Comparison of ENCODE assay signal across 9 cellular contexts in genomic region chr5:139655727-139656271, GRCh38. TPM values are rescaled to one million over a fixed set of nuclear protein-coding genes. Genes with fewer than 3 reads are reported as not detected.
A peak's percentile ranks its signal among the peaks of the same experiment; 100 is the strongest.
DNase-seq lines count a peak whose midpoint lies in the region; ATAC-seq, FAIRE-seq and TF ChIP-seq lines count a peak whose summit lies in the region.
"Had no signal": no experiment of that assay in that cellular context is flagged by ENCODE, and none has a peak within 500 bp of the region (broad histone marks: within the 10 kb centered on the region; RNA-seq: fewer than 3 reads in every experiment).

No MANE protein-coding gene starts in this region.

- no peak for FAIRE-seq in HepG2 (lab: Jason Lieb, UNC)

- peak overlapping the region; percentile 78; the same call in 1 of the 2 replicates for H3K27ac Mint-ChIP-seq in GM23338
- H3K27ac Mint-ChIP-seq in stimulated activated effector memory CD8-positive, alpha-beta T cell treated with anti-CD3 and anti-CD28 coated beads, Interleukin-12 subunit alpha, Interleukin-12 subunit beta, amount 100 ng/mL, for 72 hours, result peak overlapping the region; percentile 79
- H3K27ac Mint-ChIP-seq: dendritic cell treated with granulocyte-macrophage colony-stimulating factor and Interleukin-4, amounts not matched to agents 40 ng/mL and 50 ng/mL, for 4 days had no signal

- H3K27me3 ChIP-seq in GM23338 (ENCODE audit: insufficient read depth) (0 out of 2 replicates have a peak, but pooled peaks cover 3% of the 10 kb centered on the region), mammary epithelial cell (ENCODE audit: insufficient read depth, low read length) (no peaks in the 10 kb centered on the region), HepG2 (ENCODE audit: control insufficient read depth in 1 of 2, insufficient read depth in 2 of 2, low read length in 2 of 2) (no peaks in the 10 kb centered on the region; a peak in 1 of 5 replicates)

- dilution Hi-C loops in mammary epithelial cell (cut with HindIII; ENCODE audit: low sequenced_read_pairs), result no loop called here

- peaks cover 17% of the 10 kb centered on the region for H3F3A ChIP-seq in GM23338 (replicated peaks; ENCODE audit: low read depth)

- intact Hi-C loops in mammary epithelial cell (cut with micrococcal nuclease), result no loop called here
- intact Hi-C loops in HepG2 (cut with micrococcal nuclease; ENCODE audit: unreplicated experiment), result loop anchor here (1.0 kb wide), 1 partner anchor 15 kb away; no protein-coding TSS in a partner anchor

- TF ChIP-seq EP300 in HepG2 (IDR thresholded peaks at IDR 0.05; ENCODE audit: low read depth in 2 of 2, low read length in 2 of 2) (0 out of 4 replicates have a peak, but pooled peaks of 1 of the 2 experiments have one; percentile 6), HepG2 (CRISPR knock-in tag; IDR thresholded peaks at IDR 0.05; ENCODE audit: borderline replicate concordance) (no peak)

- BruUV-seq in mammary epithelial cell (replicated peaks; lab: Mats Ljungman, UMichigan), result no TSS peak
- no TSS peak for BruUV-seq in HepG2 (replicated peaks; lab: Mats Ljungman, UMichigan)

- H3K9me2 ChIP-seq in GM23338 (ENCODE audit: insufficient read depth), result no peaks in the 10 kb centered on the region

- H3K4me2 ChIP-seq in GM23338 (peak overlapping the region; percentile 74), mammary epithelial cell (ENCODE audit: insufficient read depth, low read depth, low read length) (peak overlapping the region; percentile 34), HepG2 (ENCODE audit: low read depth, low read length) (peak overlapping the region; percentile 80)

- peaks cover 29% of the 10 kb centered on the region for H3K27me3 Mint-ChIP-seq in GM23338 (ENCODE audit: insufficient read depth, low read depth, poor library complexity)

- no peak for TF ChIP-seq CTCF in GM23338 (conservative IDR thresholded peaks at IDR 0.05; ENCODE audit: low read depth in 2 of 2)
- no peak for TF ChIP-seq CTCF in mammary epithelial cell (conservative IDR thresholded peaks at IDR 0.05 in 1 of 2, IDR thresholded peaks at IDR 0.05 in 1 of 2; ENCODE audit: extremely low read depth in 1 of 2, insufficient read depth in 1 of 2, low read depth in 1 of 2, low read length in 2 of 2)
- TF ChIP-seq CTCF in HepG2 (CRISPR knock-in tag; IDR thresholded peaks at IDR 0.05), result no peak; the same call in 1 of the 2 replicates
- no peak for TF ChIP-seq CTCF in GM20000 (IDR thresholded peaks at IDR 0.05; ENCODE audit: extremely low read depth, missing control alignments)

- H3K4me3 ChIP-seq in GM23338 (no peak overlapping the region), mammary epithelial cell (replicated peaks in 1 of 3; ENCODE audit: insufficient read depth in 1 of 3, low read depth in 2 of 3, low read length in 3 of 3) (no peak overlapping the region), HepG2 (replicated peaks in 1 of 3; ENCODE audit: insufficient read depth in 1 of 3, low read depth in 2 of 3, low read length in 3 of 3) (peak overlapping the region; percentile 21 to 60 (median 36); a peak in 5 of 6 replicates)

- H3K79me2 ChIP-seq in GM23338 (replicated peaks; ENCODE audit: insufficient read depth) (peaks cover 98% of the 10 kb centered on the region), mammary epithelial cell (ENCODE audit: insufficient read depth, low read length) (peaks cover 66% of the 10 kb centered on the region), HepG2 (ENCODE audit: insufficient read depth, low read length) (peaks cover 95% of the 10 kb centered on the region)

- H4K20me1 ChIP-seq in GM23338 (replicated peaks; ENCODE audit: insufficient read depth) (peaks cover 82% of the 10 kb centered on the region), mammary epithelial cell (ENCODE audit: insufficient read depth, low read length) (no peaks in the 10 kb centered on the region), HepG2 (ENCODE audit: insufficient read depth, low read length) (peaks cover 80% of the 10 kb centered on the region)

- peak; percentile 39; the same call in 1 of the 2 replicates for TF ChIP-seq RAD21 in HepG2 (CRISPR knock-in tag; IDR thresholded peaks at IDR 0.05)

- H3K4me1 Mint-ChIP-seq in GM23338, result peaks cover 82% of the 10 kb centered on the region
- peaks cover 76% of the 10 kb centered on the region for H3K4me1 Mint-ChIP-seq in stimulated activated effector memory CD8-positive, alpha-beta T cell treated with anti-CD3 and anti-CD28 coated beads, Interleukin-12 subunit alpha, Interleukin-12 subunit beta, amount 100 ng/mL, for 72 hours

- no peak for TF ChIP-seq POLR2A in HepG2 (IDR thresholded peaks at IDR 0.05; ENCODE audit: insufficient read depth in 1 of 2, low read depth in 2 of 2, low read length in 2 of 2)

- ATAC-seq in GM23338 (peak; percentile 15), HepG2 (peak; percentile 79), HG02973 (IDR thresholded peaks at IDR 0.05; ENCODE audit: unreplicated experiment) (no peak), HG03135 (IDR thresholded peaks at IDR 0.05; ENCODE audit: unreplicated experiment) (no peak)
- no peak for ATAC-seq in stimulated activated effector memory CD8-positive, alpha-beta T cell treated with anti-CD3 and anti-CD28 coated beads, Interleukin-12 subunit alpha, Interleukin-12 subunit beta, amount 100 ng/mL, for 72 hours

- no peaks in the 10 kb centered on the region for H3K9me3 Mint-ChIP-seq in GM23338
- H3K9me3 Mint-ChIP-seq in stimulated activated effector memory CD8-positive, alpha-beta T cell treated with anti-CD3 and anti-CD28 coated beads, Interleukin-12 subunit alpha, Interleukin-12 subunit beta, amount 100 ng/mL, for 72 hours, result no peaks in the 10 kb centered on the region
- H3K9me3 Mint-ChIP-seq: dendritic cell treated with granulocyte-macrophage colony-stimulating factor and Interleukin-4, amounts not matched to agents 40 ng/mL and 50 ng/mL, for 4 days had no signal

- H3K4me1 ChIP-seq in GM23338 (ENCODE audit: insufficient read depth) (peaks cover 86% of the 10 kb centered on the region), mammary epithelial cell (ENCODE audit: insufficient read depth, low read length) (peaks cover 81% of the 10 kb centered on the region), HepG2 (ENCODE audit: insufficient read depth, low read length) (peaks cover 86% of the 10 kb centered on the region)

- DNase-seq in GM23338 (ENCODE audit: low spot score), result peak; percentile 67
- no peak for DNase-seq in mammary epithelial cell
- peak; percentile 76 for DNase-seq in HepG2 (ENCODE audit: low spot score)
- no peak for DNase-seq in stimulated activated effector memory CD8-positive, alpha-beta T cell treated with anti-CD3 and anti-CD28 coated beads, Interleukin-12 subunit alpha, Interleukin-12 subunit beta, amount 100 ng/mL, for 72 hours (ENCODE audit: low spot score in 2 of 2)
- DNase-seq in stimulated activated CD4-positive, alpha-beta T cell treated with anti-CD3 and anti-CD28 coated beads, Interleukin-4, amount 100 ng/mL, for 24 hours, result no peak
- DNase-seq in GM20000 (ENCODE audit: low spot score), result no peak

- H3K27ac ChIP-seq in GM23338 (ENCODE audit: low read depth) (no peak overlapping the region), mammary epithelial cell (ENCODE audit: insufficient read depth, low read depth, low read length) (no peak overlapping the region), HepG2 (ENCODE audit: extremely low read length, insufficient read depth, low read length) (peak overlapping the region; percentile 70)

- in situ Hi-C loops in mammary epithelial cell (cut with MboI; ENCODE audit: low sequenced_read_pairs in 2 of 2), result no loop called here
- in situ Hi-C loops in HepG2 (cut with HindIII; ENCODE audit: extremely low pct_ligation_motif_present, low pct_unique_long_range_greater_than_20kb), result no loop called here

- POLR2A ChIA-PET in HepG2 (lab: Yijun Ruan, JAX), result interaction anchor here (0.9 to 3.1 kb wide), 15 partner anchors 9 to 90 kb away, joined by 3 to 22 read pairs (median 6); no protein-coding TSS in a partner anchor

- CTCF ChIA-PET in mammary epithelial cell (lab: Charles Lee; ENCODE audit: low non-redundant PET), result no interaction called here
- CTCF ChIA-PET in HepG2 (lab: Yijun Ruan, JAX; ENCODE audit: low intra/inter-chr PET ratio, low total read pairs), result no interaction called here

- H3K9ac ChIP-seq in mammary epithelial cell (ENCODE audit: insufficient read depth, low read length) (no peak overlapping the region), HepG2 (ENCODE audit: insufficient read depth, low read depth, low read length) (peak overlapping the region; percentile 37)

- peak overlapping the region; percentile 40; the same call in 1 of the 3 replicates for H3K4me3 Mint-ChIP-seq in GM23338
- H3K4me3 Mint-ChIP-seq in stimulated activated effector memory CD8-positive, alpha-beta T cell treated with anti-CD3 and anti-CD28 coated beads, Interleukin-12 subunit alpha, Interleukin-12 subunit beta, amount 100 ng/mL, for 72 hours, result no peak overlapping the region
- H3K4me3 Mint-ChIP-seq: dendritic cell treated with granulocyte-macrophage colony-stimulating factor and Interleukin-4, amounts not matched to agents 40 ng/mL and 50 ng/mL, for 4 days had no signal

- H3K36me3 ChIP-seq in GM23338 (ENCODE audit: insufficient read depth) (no peaks in the 10 kb centered on the region), mammary epithelial cell (ENCODE audit: insufficient read depth, low read length) (no peaks in the 10 kb centered on the region), HepG2 (replicated peaks in 1 of 2; ENCODE audit: control insufficient read depth in 1 of 2, insufficient read depth in 2 of 2, low read length in 2 of 2) (peaks cover 0 to 4% of the 10 kb centered on the region in 2 experiments; a peak in 3 of 5 replicates)

- H3K36me3 Mint-ChIP-seq in GM23338 (ENCODE audit: low read depth), result no peaks in the 10 kb centered on the region
- peaks cover 8% of the 10 kb centered on the region for H3K36me3 Mint-ChIP-seq in stimulated activated effector memory CD8-positive, alpha-beta T cell treated with anti-CD3 and anti-CD28 coated beads, Interleukin-12 subunit alpha, Interleukin-12 subunit beta, amount 100 ng/mL, for 72 hours

- no peaks in the 10 kb centered on the region for H3K9me3 ChIP-seq in mammary epithelial cell (replicated peaks; ENCODE audit: insufficient read depth, low read length)
- no peaks in the 10 kb centered on the region for H3K9me3 ChIP-seq in HepG2 (ENCODE audit: low read length)

- WGBS in mammary epithelial cell (ENCODE audit: low coverage, missing lambda C conversion rate), result 8% methylated on average over 8 of the region's 18 CpGs
- 2% methylated on average over 10 of the region's 18 CpGs for WGBS in HepG2 (ENCODE audit: low lambda C conversion rate)

- H2AFZ ChIP-seq in GM23338 (no peak overlapping the region), mammary epithelial cell (ENCODE audit: low read depth, low read length) (peak overlapping the region; percentile 50), HepG2 (ENCODE audit: low read length) (no peak overlapping the region)

RNA-seq across cellular contexts. Expression of gene CXXC5, which starts 7.7 kb away (rescaled TPM):
- 97.9 and 111 TPM in 2 replicates for total RNA-seq in GM23338 (2014; rRNA removed; shearing (Covaris generic))
- polyA plus RNA-seq in GM23338 (2016; fragmentation: Nextera tagmentation; extraction: Ambion mirVana) (63.3 and 65.0 TPM in 2 replicates), mammary epithelial cell (16.6 TPM), HepG2 (2011; rRNA removed) (27.9 and 32.3 TPM in 2 replicates)
- total RNA-seq in mammary epithelial cell (10 to 100 TPM; 13.8 to 47.3 TPM), HepG2 (2016; rRNA removed; fragmentation: Illumina TruSeq; extraction: Trizol) (30.7 and 33.0 TPM in 2 replicates)
- 5.8 TPM for polyA minus RNA-seq in mammary epithelial cell
- total RNA-seq in HepG2 (2016; cell fraction: cytosol; rRNA removed; fragmentation: Illumina TruSeq; extraction: Trizol; ENCODE audit: low read depth), result 7.4 and 8.6 TPM in 2 replicates
- 30.5 and 33.5 TPM in 2 replicates for total RNA-seq in HepG2 (2016; cell fraction: insoluble cytoplasmic fraction; rRNA removed; fragmentation: Illumina TruSeq; extraction: Trizol)
- total RNA-seq in HepG2 (2016; cell fraction: membrane; rRNA removed; fragmentation: Illumina TruSeq; extraction: Trizol), result 32.7 and 37.9 TPM in 2 replicates
- 17.6 and 21.1 TPM in 2 replicates for total RNA-seq in HepG2 (2016; cell fraction: nucleus; rRNA removed; fragmentation: Illumina TruSeq; extraction: Trizol)
- polyA plus RNA-seq in HepG2 (2011; cell fraction: cytosol; rRNA removed), result 20.7 and 35.7 TPM in 2 replicates
- 20.0 and 30.1 TPM in 2 replicates for polyA plus RNA-seq in HepG2 (2011; cell fraction: nucleus; rRNA removed)
- polyA plus RNA-seq in HepG2 (2012), result 21.9 and 26.2 TPM in 2 replicates
- 7.7 and 8.6 TPM in 2 replicates for polyA plus RNA-seq in HepG2 (2016; cell fraction: cytosol; fragmentation: Illumina TruSeq; extraction: Trizol; ENCODE audit: low read depth)
- polyA plus RNA-seq in HepG2 (2016; cell fraction: insoluble cytoplasmic fraction; fragmentation: Illumina TruSeq; extraction: Trizol; ENCODE audit: low read depth), result 46.9 and 51.9 TPM in 2 replicates
- polyA plus RNA-seq in HepG2 (2016; cell fraction: membrane; fragmentation: Illumina TruSeq; extraction: Trizol; ENCODE audit: low read depth), result 30.1 and 31.3 TPM in 2 replicates
- 39.0 and 44.0 TPM in 2 replicates for polyA plus RNA-seq in HepG2 (2016; cell fraction: nucleus; fragmentation: Illumina TruSeq; extraction: Trizol; ENCODE audit: insufficient read depth, low read depth)
- polyA minus RNA-seq in HepG2 (2011; rRNA and poly(A)+ RNA removed; ENCODE audit: low replicate concordance), result 13.2 and 63.5 TPM in 2 replicates
- 26.9 and 37.6 TPM in 2 replicates for polyA minus RNA-seq in HepG2 (2011; cell fraction: cytosol; rRNA and poly(A)+ RNA removed)
- 18.7 and 20.6 TPM in 2 replicates for polyA minus RNA-seq in HepG2 (2011; cell fraction: nucleus; rRNA and poly(A)+ RNA removed)

Comparison
In these comparisons a context has a peak if more than half of its experiments do, and no peak if none do; other contexts are left out.
1. ATAC-seq: peak in GM23338 (single experiment) and HepG2 (single experiment); none in stimulated activated effector memory CD8-positive, alpha-beta T cell treated with anti-CD3 and anti-CD28 coated beads, Interleukin-12 subunit alpha, Interleukin-12 subunit beta, amount 100 ng/mL, for 72 hours (single experiment), HG02973 (single experiment) and HG03135 (single experiment).
2. DNase-seq: peak in GM23338 (single experiment) and HepG2 (single experiment); none in mammary epithelial cell (single experiment), stimulated activated effector memory CD8-positive, alpha-beta T cell treated with anti-CD3 and anti-CD28 coated beads, Interleukin-12 subunit alpha, Interleukin-12 subunit beta, amount 100 ng/mL, for 72 hours (0 of 2), stimulated activated CD4-positive, alpha-beta T cell treated with anti-CD3 and anti-CD28 coated beads, Interleukin-4, amount 100 ng/mL, for 24 hours (single experiment) and GM20000 (single experiment).
3. H3K4me3 ChIP-seq: peak in HepG2 (3 of 3); none in GM23338 (single experiment) and mammary epithelial cell (0 of 3).
4. Peak in every context shown above with its lines, with median percentiles within 50 percentile points of each other: H3K4me2 ChIP-seq.